24 cellular contexts compared by ENCODE assay signal in genomic region chr22:40431021-40431420, GRCh38.
DNase-seq lines count a peak whose midpoint lies in the region; ATAC-seq and TF ChIP-seq lines count a peak whose summit lies in the region.
"Had no signal": no experiment of that assay in that cellular context is flagged by ENCODE, and none has a peak within 500 bp of the region (broad histone marks: within the 10 kb centered on the region; RNA-seq: fewer than 3 reads in every experiment).

No MANE protein-coding gene starts in this region.

- 23 to 39% methylated on average over 3 of the region's 3 CpGs for WGBS in thyroid gland, 2 donors

- DNase-seq in activated naive CD8-positive, alpha-beta T cell treated with anti-CD3 and anti-CD28 coated beads, Interleukin-2, amount 10 ng/mL, durations not matched to agents 7 days and 5 days = no peak
- no peak for DNase-seq in activated naive CD8-positive, alpha-beta T cell treated with anti-CD3 and anti-CD28 coated beads for 36 hours
- DNase-seq in thyroid gland (peak; percentile 59 to 64), SKM-1 (lab: John Stamatoyannopoulos, UW; ENCODE audit: unreplicated experiment) (no peak)
- DNase-seq in stimulated activated naive CD4-positive, alpha-beta T cell treated with Interleukin-2 at 50 U/mL for 16 hours (lab: John Stamatoyannopoulos, UW) = no peak
- DNase-seq: activated CD4-positive, alpha-beta T cell treated with anti-CD3 and anti-CD28 coated beads, Interleukin-2, amount 50 U/mL, for 4 hours; EL; GM23248; NCI-H1417 treated with DMSO at 0.1 percent for 48 hours; NCI-H2081; NCI-H226; NCI-H748 treated with DMSO at 0.1 percent for 48 hours; SIG-M5; stimulated activated CD4-positive, alpha-beta T cell treated with anti-CD3 and anti-CD28 coated beads, Interleukin-1b, Interleukin-23, amount 100 ng/mL, for 48 hours; stimulated activated CD8-positive, alpha-beta memory T cell treated with anti-CD3 and anti-CD28 coated beads, Interleukin-4, amount 100 ng/mL, for 48 hours; SW 1271; T1000; upper lobe of left lung had no signal

- no peaks in the 10 kb centered on the region for H3K9me3 Mint-ChIP-seq in activated naive CD8-positive, alpha-beta T cell treated with anti-CD3 and anti-CD28 coated beads, Interleukin-2, amount 10 ng/mL, durations not matched to agents 7 days and 5 days
- no peaks in the 10 kb centered on the region for H3K9me3 Mint-ChIP-seq in activated naive CD8-positive, alpha-beta T cell treated with anti-CD3 and anti-CD28 coated beads for 36 hours
- H3K9me3 Mint-ChIP-seq in IgD-negative memory B cell = no peaks in the 10 kb centered on the region
- no peaks in the 10 kb centered on the region for H3K9me3 Mint-ChIP-seq in dendritic cell treated with granulocyte-macrophage colony-stimulating factor and Interleukin-4, amounts not matched to agents 40 ng/mL and 50 ng/mL, for 4 days

- peaks cover 15 to 21% of the 10 kb centered on the region in 2 donors for H3K4me1 ChIP-seq in thyroid gland

- peaks cover 16% of the 10 kb centered on the region for H3K4me1 Mint-ChIP-seq in activated naive CD8-positive, alpha-beta T cell treated with anti-CD3 and anti-CD28 coated beads, Interleukin-2, amount 10 ng/mL, durations not matched to agents 7 days and 5 days
- H3K4me1 Mint-ChIP-seq in activated naive CD8-positive, alpha-beta T cell treated with anti-CD3 and anti-CD28 coated beads for 36 hours = peaks cover 31% of the 10 kb centered on the region
- H3K4me1 Mint-ChIP-seq in IgD-negative memory B cell = peaks cover 27 to 44% (median 32%) of the 10 kb centered on the region in 3 donors
- peaks cover 95% of the 10 kb centered on the region for H3K4me1 Mint-ChIP-seq in dendritic cell treated with granulocyte-macrophage colony-stimulating factor and Interleukin-4, amounts not matched to agents 40 ng/mL and 50 ng/mL, for 4 days (ENCODE audit: low read depth)

- no peaks in the 10 kb centered on the region for H3K27me3 Mint-ChIP-seq in activated naive CD8-positive, alpha-beta T cell treated with anti-CD3 and anti-CD28 coated beads, Interleukin-2, amount 10 ng/mL, durations not matched to agents 7 days and 5 days
- no peaks in the 10 kb centered on the region for H3K27me3 Mint-ChIP-seq in activated naive CD8-positive, alpha-beta T cell treated with anti-CD3 and anti-CD28 coated beads for 36 hours
- H3K27me3 Mint-ChIP-seq in IgD-negative memory B cell = no peaks in the 10 kb centered on the region
- H3K27me3 Mint-ChIP-seq in dendritic cell treated with granulocyte-macrophage colony-stimulating factor and Interleukin-4, amounts not matched to agents 40 ng/mL and 50 ng/mL, for 4 days = no peaks in the 10 kb centered on the region

- intact Hi-C loops in dendritic cell treated with granulocyte-macrophage colony-stimulating factor and Interleukin-4, amounts not matched to agents 40 ng/mL and 50 ng/mL, for 4 days (cut with micrococcal nuclease) = loop anchor here (10.0 kb wide), 1 partner anchor 204 kb away; the partner anchor contains the start of gene MRTFA
- intact Hi-C loops in thyroid gland (cut with DNase I) = loop anchor here (10.0 kb wide), 1 partner anchor 324 kb away; no protein-coding TSS in a partner anchor

- POLR2A ChIA-PET in activated naive CD8-positive, alpha-beta T cell treated with anti-CD3 and anti-CD28 coated beads, Interleukin-2, amount 10 ng/mL, durations not matched to agents 7 days and 5 days (lab: Charles Lee) = no interaction called here

- no peaks in the 10 kb centered on the region for H3K9me3 ChIP-seq in thyroid gland
- H3K9me3 ChIP-seq: left lung, upper lobe of left lung had no signal

- H3K4me3 ChIP-seq in thyroid gland (replicated peaks in 1 of 3) = no peak overlapping the region
- H3K4me3 ChIP-seq: GM12878, GM23248, left lung, smooth muscle cell, upper lobe of left lung had no signal

- peaks cover 25 to 36% of the 10 kb centered on the region in 2 donors for H3K36me3 ChIP-seq in thyroid gland

- H3K27me3 ChIP-seq in thyroid gland = no peaks in the 10 kb centered on the region
- H3K27me3 ChIP-seq: left lung, upper lobe of left lung had no signal

- TF ChIP-seq CTCF in thyroid gland (IDR thresholded peaks at IDR 0.05) = no peak

- peaks cover 23% of the 10 kb centered on the region for H3K36me3 Mint-ChIP-seq in activated naive CD8-positive, alpha-beta T cell treated with anti-CD3 and anti-CD28 coated beads, Interleukin-2, amount 10 ng/mL, durations not matched to agents 7 days and 5 days
- peaks cover 34% of the 10 kb centered on the region for H3K36me3 Mint-ChIP-seq in activated naive CD8-positive, alpha-beta T cell treated with anti-CD3 and anti-CD28 coated beads for 36 hours
- peaks cover 3% of the 10 kb centered on the region for H3K36me3 Mint-ChIP-seq in IgD-negative memory B cell
- H3K36me3 Mint-ChIP-seq in dendritic cell treated with granulocyte-macrophage colony-stimulating factor and Interleukin-4, amounts not matched to agents 40 ng/mL and 50 ng/mL, for 4 days (ENCODE audit: low read depth) = peaks cover 91% of the 10 kb centered on the region

- no peak for ATAC-seq in activated naive CD8-positive, alpha-beta T cell treated with anti-CD3 and anti-CD28 coated beads, Interleukin-2, amount 10 ng/mL, durations not matched to agents 7 days and 5 days (ENCODE audit: low read depth)
- ATAC-seq: GM12878, left lung had no signal

- H3K4me3 Mint-ChIP-seq in activated naive CD8-positive, alpha-beta T cell treated with anti-CD3 and anti-CD28 coated beads, Interleukin-2, amount 10 ng/mL, durations not matched to agents 7 days and 5 days = no peak overlapping the region
- H3K4me3 Mint-ChIP-seq in activated naive CD8-positive, alpha-beta T cell treated with anti-CD3 and anti-CD28 coated beads for 36 hours = no peak overlapping the region
- no peak overlapping the region for H3K4me3 Mint-ChIP-seq in IgD-negative memory B cell
- no peak overlapping the region for H3K4me3 Mint-ChIP-seq in dendritic cell treated with granulocyte-macrophage colony-stimulating factor and Interleukin-4, amounts not matched to agents 40 ng/mL and 50 ng/mL, for 4 days

- peak overlapping the region; percentile 19 to 71 (median 61) for H3K27ac ChIP-seq in thyroid gland
- H3K27ac ChIP-seq: GM23248, KMS-11, left lung, upper lobe of left lung had no signal

- TF ChIP-seq POLR2A in thyroid gland (IDR thresholded peaks at IDR 0.05) = no peak

- H3K27ac Mint-ChIP-seq in activated naive CD8-positive, alpha-beta T cell treated with anti-CD3 and anti-CD28 coated beads, Interleukin-2, amount 10 ng/mL, durations not matched to agents 7 days and 5 days = peak overlapping the region; percentile 73
- no peak overlapping the region for H3K27ac Mint-ChIP-seq in activated naive CD8-positive, alpha-beta T cell treated with anti-CD3 and anti-CD28 coated beads for 36 hours
- H3K27ac Mint-ChIP-seq in IgD-negative memory B cell = peak overlapping the region in 2 of 3 donors; percentile 78 to 84
- H3K27ac Mint-ChIP-seq in dendritic cell treated with granulocyte-macrophage colony-stimulating factor and Interleukin-4, amounts not matched to agents 40 ng/mL and 50 ng/mL, for 4 days = peak overlapping the region; percentile 62

Comparison
In these comparisons a context has a peak if more than half of its experiments do, and no peak if none do; other contexts are left out.
1. DNase-seq: peak in thyroid gland (2 of 2); none in activated naive CD8-positive, alpha-beta T cell treated with anti-CD3 and anti-CD28 coated beads, Interleukin-2, amount 10 ng/mL, durations not matched to agents 7 days and 5 days (single experiment), activated naive CD8-positive, alpha-beta T cell treated with anti-CD3 and anti-CD28 coated beads for 36 hours (single experiment), stimulated activated naive CD4-positive, alpha-beta T cell treated with Interleukin-2 at 50 U/mL for 16 hours (single experiment) and SKM-1 (single experiment).